34 cellular contexts compared by ENCODE assay signal in the genomic region with DNA sequence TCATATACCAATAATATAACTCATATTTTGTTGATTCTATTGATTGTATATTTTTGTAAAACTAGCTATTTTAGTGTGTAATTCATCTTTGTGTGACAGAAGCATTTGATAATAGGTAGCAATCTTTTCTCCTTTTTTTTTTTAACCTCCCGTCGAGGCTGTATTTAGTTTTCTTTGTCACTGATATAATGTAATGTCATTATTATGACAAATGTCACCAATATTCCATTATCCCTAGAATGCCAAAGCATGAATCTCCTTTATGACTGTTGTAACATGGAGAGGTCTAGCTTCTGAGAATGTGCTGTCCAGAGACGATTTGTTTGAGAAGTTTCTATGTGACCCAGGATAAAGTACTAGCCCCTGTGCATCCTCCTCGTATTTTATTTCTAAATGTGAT.
"Had no signal": no experiment of that assay in that cellular context is flagged by ENCODE, and none has a peak within 500 bp of the region (broad histone marks: within the 10 kb centered on the region; RNA-seq: fewer than 3 reads in every experiment).

No MANE protein-coding gene starts in this region.

- H3K27me3 ChIP-seq: MG63 had no signal

- H3K27ac ChIP-seq: KMS-11 had no signal

- DNase-seq: Karpas-422, Kasumi-1, MG63, MM.1S, MV-4-11, NCI-H1048, NCI-H1092, NCI-H1092 treated with DMSO at 0.1 percent for 48 hours, NCI-H1105, NCI-H1105 treated with DMSO at 0.1 percent for 48 hours, NCI-H1417, NCI-H1417 treated with DMSO at 0.1 percent for 48 hours, NCI-H1436, NCI-H1436 treated with DMSO at 0.1 percent for 48 hours, NCI-H146, NCI-H1694, NCI-H1694 treated with DMSO at 0.1 percent for 48 hours, NCI-H187, NCI-H187 treated with DMSO at 0.1 percent for 48 hours, NCI-H1930, NCI-H2029, NCI-H2029 treated with DMSO at 0.1 percent for 48 hours, NCI-H2081, NCI-H2081 treated with DMSO at 0.1 percent for 48 hours, NCI-H2107, NCI-H2171, NCI-H2171 treated with DMSO at 0.1 percent for 48 hours, NCI-H2227 treated with DMSO at 0.1 percent for 48 hours, NCI-H226, NCI-H345, NCI-H446, NCI-H446 treated with DMSO at 0.1 percent for 48 hours, NCI-H510A had no signal

- H3K36me3 ChIP-seq: MG63 had no signal

- H3K9me3 ChIP-seq: MG63 had no signal

- H3K4me2 ChIP-seq: KMS-11 had no signal

- H3K9ac ChIP-seq: KMS-11 had no signal

- H3K4me3 ChIP-seq: MG63 had no signal
